2 cellular contexts compared by ENCODE assay signal in genomic region chr6:89970072-89970471, GRCh38.
TF ChIP-seq lines count a peak whose summit lies in the region.

No MANE protein-coding gene starts in this region.

TF ChIP-seq in H1, 55 proteins besides CTCF, POLR2A, EP300 and RAD21 (continued from another document):
- TF ChIP-seq ATF3 (IDR thresholded peaks at IDR 0.05; ENCODE audit: insufficient read depth, low read depth, low read length), result no peak
- TF ChIP-seq NRF1 (IDR thresholded peaks at IDR 0.05; ENCODE audit: low read depth, low read length), result no peak
- no peak for TF ChIP-seq HDAC2 (IDR thresholded peaks at IDR 0.05; ENCODE audit: borderline replicate concordance in 1 of 2, low read depth in 2 of 2, low read length in 2 of 2)
- TF ChIP-seq TBP (IDR thresholded peaks at IDR 0.05; ENCODE audit: low read depth, low read length), result no peak
- TF ChIP-seq TEAD4 (IDR thresholded peaks at IDR 0.05; ENCODE audit: low read depth, low read length), result no peak
- no peak for TF ChIP-seq EGR1 (IDR thresholded peaks at IDR 0.05; ENCODE audit: borderline replicate concordance, low read depth, low read length)
- no peak for TF ChIP-seq CREB1 (IDR thresholded peaks at IDR 0.05)
- no peak for TF ChIP-seq NANOG (IDR thresholded peaks at IDR 0.05; ENCODE audit: insufficient read depth, low read depth, low read length, poor library complexity, severe bottlenecking)
- TF ChIP-seq CHD1 (IDR thresholded peaks at IDR 0.05; ENCODE audit: low read depth, low read length), result no peak
- no peak for TF ChIP-seq SP1 (IDR thresholded peaks at IDR 0.05; ENCODE audit: low read depth, low read length)
- no peak for TF ChIP-seq CHD2 (IDR thresholded peaks at IDR 0.05; ENCODE audit: low read length)
- no peak for TF ChIP-seq SUZ12 (IDR thresholded peaks at IDR 0.05; ENCODE audit: low read length)
- no peak for TF ChIP-seq RBBP5 (IDR thresholded peaks at IDR 0.05; ENCODE audit: borderline replicate concordance, low read depth, low read length)
- TF ChIP-seq SIX5 (IDR thresholded peaks at IDR 0.05; ENCODE audit: low read depth, low read length), result no peak
- no peak for TF ChIP-seq SAP30 (IDR thresholded peaks at IDR 0.05; ENCODE audit: insufficient read depth, insufficient replicate concordance, low read length)
- TF ChIP-seq KDM5A (IDR thresholded peaks at IDR 0.05; ENCODE audit: low read length), result no peak
- no peak for TF ChIP-seq SRF (IDR thresholded peaks at IDR 0.05; ENCODE audit: low read depth, low read length)
- no peak for TF ChIP-seq GABPA (IDR thresholded peaks at IDR 0.05; ENCODE audit: borderline replicate concordance, insufficient read depth, low read length)
TF ChIP-seq in H1: peak in this region for 0.

TF ChIP-seq in neural cell, 6 proteins besides CTCF, POLR2A, EP300 and RAD21:
- TF ChIP-seq REST (IDR thresholded peaks at IDR 0.05; ENCODE audit: borderline replicate concordance) (no peak), TAF1 (IDR thresholded peaks at IDR 0.05; ENCODE audit: low read depth) (no peak), MXI1 (conservative IDR thresholded peaks at IDR 0.05; ENCODE audit: poor library complexity, severe bottlenecking) (no peak), EZH2 (IDR thresholded peaks at IDR 0.05; ENCODE audit: borderline replicate concordance, insufficient read depth, low read length, poor library complexity, severe bottlenecking) (no peak), POLR2AphosphoS5 (IDR thresholded peaks at IDR 0.05) (no peak), SMC3 (conservative IDR thresholded peaks at IDR 0.05; ENCODE audit: poor library complexity) (no peak)
